In genomic region chr21:17003221-17003620, GRCh38 we compare ENCODE assay signal across 13 cellular contexts.
DNase-seq lines count a peak whose midpoint lies in the region; TF ChIP-seq lines count a peak whose summit lies in the region.
"Had no signal": no experiment of that assay in that cellular context is flagged by ENCODE, and none has a peak within 500 bp of the region (broad histone marks: within the 10 kb centered on the region; RNA-seq: fewer than 3 reads in every experiment).

No MANE protein-coding gene starts in this region.

- H3K27me3 Mint-ChIP-seq in nephron (ENCODE audit: low read depth) (no peaks in the 10 kb centered on the region), immature natural killer cell (ENCODE audit: low read depth in 3 of 3) (peaks cover 0 to 2% (median 0%) of the 10 kb centered on the region in 3 donors)
- H3K27me3 Mint-ChIP-seq: activated CD4-positive, alpha-beta T cell treated with anti-CD3 and anti-CD28 coated beads for 36 hours had no signal

- H3K9me3 ChIP-seq in Loucy (ENCODE audit: insufficient read depth, low read depth, low read length) (no peaks in the 10 kb centered on the region; the same call in 1 of the 2 replicates), right atrium auricular region (no peaks in the 10 kb centered on the region)
- H3K9me3 ChIP-seq: thyroid gland had no signal

- no peak overlapping the region for H2AFZ ChIP-seq in Loucy (ENCODE audit: low read length)

- H3K4me3 Mint-ChIP-seq in nephron, result no peak overlapping the region
- H3K4me3 Mint-ChIP-seq in immature natural killer cell, result no peak overlapping the region
- H3K4me3 Mint-ChIP-seq: activated CD4-positive, alpha-beta T cell treated with anti-CD3 and anti-CD28 coated beads for 36 hours; mesothelial cell of epicardium had no signal

- no peaks in the 10 kb centered on the region for H3K79me2 ChIP-seq in Loucy (ENCODE audit: insufficient read depth, low read length)

- H3K36me3 Mint-ChIP-seq in nephron (ENCODE audit: low read depth) (no peaks in the 10 kb centered on the region), immature natural killer cell (no peaks in the 10 kb centered on the region)
- H3K36me3 Mint-ChIP-seq: mesothelial cell of epicardium had no signal

- TF ChIP-seq CTCF in BJ (IDR thresholded peaks at IDR 0.05; ENCODE audit: insufficient read depth, low read depth, low read length), result no peak
- TF ChIP-seq CTCF in Loucy (conservative IDR thresholded peaks at IDR 0.05; ENCODE audit: low read length), result no peak
- TF ChIP-seq CTCF in epithelial cell of esophagus (IDR thresholded peaks at IDR 0.05; ENCODE audit: insufficient read depth, low read depth, low read length, missing control alignments), result no peak
- no peak for TF ChIP-seq CTCF in nephron (IDR thresholded peaks at IDR 0.05; ENCODE audit: unreplicated experiment in 3 of 3)
- TF ChIP-seq CTCF in right atrium auricular region (IDR thresholded peaks at IDR 0.05), result no peak

- peak overlapping the region; percentile 9 for H3K4me2 ChIP-seq in Loucy (ENCODE audit: low read depth, low read length, poor library complexity, severe bottlenecking)

- no peaks in the 10 kb centered on the region for H3F3A ChIP-seq in Loucy (ENCODE audit: low read depth)

- H3K4me1 Mint-ChIP-seq in nephron (peaks cover 23% of the 10 kb centered on the region), immature natural killer cell (no peaks in the 10 kb centered on the region)

- no peaks in the 10 kb centered on the region for H3K27me3 ChIP-seq in BJ (ENCODE audit: control insufficient read depth, insufficient read depth, low read length)
- no peaks in the 10 kb centered on the region for H3K27me3 ChIP-seq in Loucy (ENCODE audit: insufficient read depth, low read length, poor library complexity, severe bottlenecking)
- H3K27me3 ChIP-seq in right atrium auricular region, result no peaks in the 10 kb centered on the region
- H3K27me3 ChIP-seq: thyroid gland had no signal

- H3K27ac ChIP-seq in right atrium auricular region, result no peak overlapping the region

- POLR2A ChIA-PET in BJ (lab: Charles Lee), result interaction anchor here (0.7 kb wide), 1 partner anchor 103 kb away, joined by 4 read pairs; no protein-coding TSS in a partner anchor

- CTCF ChIA-PET in BJ (lab: Yijun Ruan, JAX), result interaction anchor here (0.9 kb wide), 1 partner anchor 42 kb away, joined by 3 read pairs; no protein-coding TSS in a partner anchor

- DNase-seq in BJ (ENCODE audit: low read depth) (peak; percentile 80), epithelial cell of esophagus (ENCODE audit: low read depth) (peak; percentile 33), immature natural killer cell (no peak), cortex of kidney (lab: John Stamatoyannopoulos, UW) (no peak), right atrium auricular region (ENCODE audit: low spot score) (no peak), NCI-H2107 (lab: John Stamatoyannopoulos, UW) (no peak)
- DNase-seq: activated CD4-positive, alpha-beta T cell treated with anti-CD3 and anti-CD28 coated beads for 36 hours; head of caudate nucleus; Karpas-422; thyroid gland had no signal

- no peaks in the 10 kb centered on the region for H4K20me1 ChIP-seq in Loucy (ENCODE audit: insufficient read depth, low read length, poor library complexity, severe bottlenecking)

- H3K9me2 ChIP-seq in Loucy (replicated peaks; ENCODE audit: low read depth, low read length), result no peaks in the 10 kb centered on the region

- H3K36me3 ChIP-seq in BJ (ENCODE audit: control insufficient read depth, insufficient read depth, low read length) (no peaks in the 10 kb centered on the region), Loucy (ENCODE audit: insufficient read depth, low read length) (no peaks in the 10 kb centered on the region), right atrium auricular region (no peaks in the 10 kb centered on the region)
- H3K36me3 ChIP-seq: thyroid gland had no signal

- H3K4me3 ChIP-seq in BJ (ENCODE audit: low read depth, low read length) (no peak overlapping the region), Loucy (ENCODE audit: low read length, poor library complexity, severe bottlenecking) (no peak overlapping the region), epithelial cell of esophagus (ENCODE audit: low read length) (no peak overlapping the region), right atrium auricular region (no peak overlapping the region)
- H3K4me3 ChIP-seq: thyroid gland had no signal

- H3K4me1 ChIP-seq in Loucy (ENCODE audit: insufficient read depth, low read length, poor library complexity, severe bottlenecking), result no peaks in the 10 kb centered on the region
- H3K4me1 ChIP-seq in right atrium auricular region, result no peaks in the 10 kb centered on the region

- H3K9ac ChIP-seq in Loucy (ENCODE audit: low read depth, low read length, poor library complexity, severe bottlenecking), result no peak overlapping the region

- H3K9me3 Mint-ChIP-seq in nephron (peaks cover 4% of the 10 kb centered on the region), immature natural killer cell (peaks cover 12 to 63% (median 38%) of the 10 kb centered on the region in 6 donors)

- H3K27ac Mint-ChIP-seq in nephron (peak overlapping the region; percentile 71 to 96 (median 81)), immature natural killer cell (no peak overlapping the region)
- H3K27ac Mint-ChIP-seq: activated CD4-positive, alpha-beta T cell treated with anti-CD3 and anti-CD28 coated beads for 36 hours had no signal

Comparison
In these comparisons a context has a peak if more than half of its experiments do, and no peak if none do; other contexts are left out.
1. DNase-seq: peak in BJ (single experiment) and epithelial cell of esophagus (single experiment); none in immature natural killer cell (0 of 3), cortex of kidney (single experiment), right atrium auricular region (single experiment) and NCI-H2107 (single experiment).
2. H3K27ac Mint-ChIP-seq: peak in nephron (3 of 3); none in immature natural killer cell (0 of 6).